25 cellular contexts compared by ENCODE assay signal in the genomic region with DNA sequence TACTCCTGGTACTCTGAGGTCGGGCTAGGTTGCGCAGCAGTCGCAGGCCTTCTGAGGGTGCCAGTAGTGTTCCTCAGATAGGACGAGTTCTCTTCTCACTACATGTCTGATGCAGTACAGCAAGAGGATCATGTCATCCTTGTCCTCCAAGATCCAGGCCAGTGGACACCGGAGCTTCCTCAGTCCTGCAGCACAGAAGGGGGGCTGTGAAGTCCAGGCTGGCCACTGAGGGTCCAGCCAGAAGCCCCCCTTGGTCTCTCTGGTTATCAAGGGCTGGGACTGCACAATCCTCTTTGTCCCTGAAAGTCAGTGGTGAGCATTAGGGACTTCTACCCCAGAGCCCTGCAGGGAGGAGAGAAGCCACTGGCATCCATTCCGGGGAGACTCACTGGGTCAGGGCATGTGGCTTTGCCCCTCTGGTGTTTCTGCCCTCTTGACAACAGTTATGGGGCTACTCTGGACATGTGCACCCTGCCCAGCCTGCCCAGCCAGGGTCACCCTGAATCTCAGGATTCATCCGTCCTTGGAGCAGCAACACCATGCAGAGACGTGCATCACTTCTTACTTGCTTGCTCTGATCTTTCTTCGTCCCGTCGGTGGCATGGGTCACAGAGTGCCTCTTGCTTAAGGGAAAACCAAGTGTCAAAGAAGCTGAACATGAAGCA.
DNase-seq lines count a peak whose midpoint lies in the region; ATAC-seq and TF ChIP-seq lines count a peak whose summit lies in the region.
"Had no signal": no experiment of that assay in that cellular context is flagged by ENCODE, and none has a peak within 500 bp of the region (broad histone marks: within the 10 kb centered on the region; RNA-seq: fewer than 3 reads in every experiment).

No MANE protein-coding gene starts in this region.

- no peak overlapping the region for H3K4me3 ChIP-seq in cardiac muscle cell
- no peak overlapping the region for H3K4me3 ChIP-seq in heart right ventricle
- H3K4me3 ChIP-seq: BLaER1, dorsolateral prefrontal cortex, K562, uterus had no signal

- H3K4me1 ChIP-seq in cardiac muscle cell (ENCODE audit: low read depth) (peaks cover 11% of the 10 kb centered on the region), heart right ventricle (peaks cover 0 to 15% (median 8%) of the 10 kb centered on the region in 9 donors)
- H3K4me1 ChIP-seq: BLaER1, parathyroid adenoma, uterus had no signal

- no peaks in the 10 kb centered on the region for H3K9me3 Mint-ChIP-seq in osteocyte (ENCODE audit: unreplicated experiment)
- H3K9me3 Mint-ChIP-seq: activated naive CD4-positive, alpha-beta T cell treated with anti-CD3 and anti-CD28 coated beads, Interleukin-2, amount 50 U/mL, for 24 hours; HFFc6; nephron; T-cell had no signal

- no peaks in the 10 kb centered on the region for H3K36me3 Mint-ChIP-seq in osteocyte (ENCODE audit: unreplicated experiment)
- H3K36me3 Mint-ChIP-seq: activated naive CD4-positive, alpha-beta T cell treated with anti-CD3 and anti-CD28 coated beads, Interleukin-2, amount 50 U/mL, for 24 hours; T-cell had no signal

- WGBS in heart right ventricle, 2 donors, result 87 to 88% methylated on average over 11 of the region's 11 CpGs

- peaks cover 15% of the 10 kb centered on the region for H3K27me3 Mint-ChIP-seq in osteocyte (ENCODE audit: unreplicated experiment)

- no peak for ATAC-seq in heart right ventricle
- ATAC-seq: K562, left colon, PC-3, T-cell had no signal

- H3K4me3 Mint-ChIP-seq in osteocyte (ENCODE audit: unreplicated experiment), result no peak overlapping the region
- H3K4me3 Mint-ChIP-seq: activated naive CD4-positive, alpha-beta T cell treated with anti-CD3 and anti-CD28 coated beads, Interleukin-2, amount 50 U/mL, for 24 hours; HFFc6; nephron; T-cell had no signal

- no peaks in the 10 kb centered on the region for H3K27me3 ChIP-seq in cardiac muscle cell
- H3K27me3 ChIP-seq in heart right ventricle, result no peaks in the 10 kb centered on the region
- H3K27me3 ChIP-seq: BLaER1, dorsolateral prefrontal cortex, uterus had no signal

- H3K27ac ChIP-seq in cardiac muscle cell (peak overlapping the region; percentile 35), heart right ventricle (no peak overlapping the region)
- H3K27ac ChIP-seq: BLaER1, parathyroid adenoma, uterus had no signal

- intact Hi-C loops in heart right ventricle (cut with DNase I), result no loop called here

- no peak overlapping the region for H3K27ac Mint-ChIP-seq in osteocyte (ENCODE audit: unreplicated experiment)
- H3K27ac Mint-ChIP-seq: activated naive CD4-positive, alpha-beta T cell treated with anti-CD3 and anti-CD28 coated beads, Interleukin-2, amount 50 U/mL, for 24 hours; HFFc6; nephron; T-cell had no signal

- H3K4me1 Mint-ChIP-seq in osteocyte (ENCODE audit: unreplicated experiment), result no peaks in the 10 kb centered on the region
- H3K4me1 Mint-ChIP-seq: activated naive CD4-positive, alpha-beta T cell treated with anti-CD3 and anti-CD28 coated beads, Interleukin-2, amount 50 U/mL, for 24 hours; T-cell had no signal

- H3K36me3 ChIP-seq in cardiac muscle cell, result no peaks in the 10 kb centered on the region
- H3K36me3 ChIP-seq in heart right ventricle, result peaks cover 0 to 6% (median 0%) of the 10 kb centered on the region in 9 donors
- H3K36me3 ChIP-seq: BLaER1, uterus had no signal

- DNase-seq in cardiac muscle cell (ENCODE audit: low read depth in 1 of 2, low spot score in 1 of 2), result no peak
- no peak for DNase-seq in heart right ventricle
- peak; percentile 25 for DNase-seq in ecto neural progenitor cell (ENCODE audit: low spot score)
- DNase-seq in osteocyte (ENCODE audit: extremely low spot score, unreplicated experiment), result peak; percentile 65
- DNase-seq in ureter (ENCODE audit: low spot score), result peak; percentile 32
- no peak for DNase-seq in NCI-H1436 (lab: John Stamatoyannopoulos, UW)
- DNase-seq in HCEC 1CT, result no peak
- DNase-seq in activated CD4-positive, alpha-beta T cell treated with anti-CD3 and anti-CD28 coated beads for 48 hours, result no peak
- DNase-seq: activated CD4-positive, alpha-beta T cell treated with anti-CD3 and anti-CD28 coated beads for 1 hour; central memory CD4-positive, alpha-beta T cell; COR-L47; DMS79 treated with DMSO at 0.1 percent for 48 hours; HFFc6; NCI-H1417 treated with DMSO at 0.1 percent for 48 hours; PC-3; SIG-M5 had no signal

- TF ChIP-seq CTCF in cardiac muscle cell (IDR thresholded peaks at IDR 0.05; ENCODE audit: low read depth, low read length) (no peak), heart right ventricle (IDR thresholded peaks at IDR 0.05) (no peak), osteocyte (IDR thresholded peaks at IDR 0.05) (no peak)

- H3K9me3 ChIP-seq in cardiac muscle cell (ENCODE audit: low read depth), result no peaks in the 10 kb centered on the region
- H3K9me3 ChIP-seq in heart right ventricle, result no peaks in the 10 kb centered on the region
- H3K9me3 ChIP-seq: BLaER1, uterus had no signal

Comparison
In these comparisons a context has a peak if more than half of its experiments do, and no peak if none do; other contexts are left out.
1. DNase-seq: peak in ecto neural progenitor cell (single experiment), osteocyte (single experiment) and ureter (single experiment); none in cardiac muscle cell (0 of 2), heart right ventricle (0 of 2), NCI-H1436 (single experiment), HCEC 1CT (single experiment) and activated CD4-positive, alpha-beta T cell treated with anti-CD3 and anti-CD28 coated beads for 48 hours (single experiment).